Comparison of ENCODE assay signal across 14 cellular contexts in genomic region chr3:9768376-9768775, GRCh38. TPM values are rescaled to one million over a fixed set of nuclear protein-coding genes. Genes with fewer than 3 reads are reported as not detected.
DNase-seq lines count a peak whose midpoint lies in the region; ATAC-seq and TF ChIP-seq lines count a peak whose summit lies in the region.
"Had no signal": no experiment of that assay in that cellular context is flagged by ENCODE, and none has a peak within 500 bp of the region (broad histone marks: within the 10 kb centered on the region; RNA-seq: fewer than 3 reads in every experiment).

No MANE protein-coding gene starts in this region.

- intact Hi-C loops in thyroid gland (cut with DNase I), result no loop called here

- DNase-seq in activated naive CD4-positive, alpha-beta T cell treated with anti-CD3 and anti-CD28 coated beads, Interleukin-2, amount 50 U/mL, for 72 hours (ENCODE audit: low spot score in 2 of 2), result no peak
- no peak for DNase-seq in activated naive CD4-positive, alpha-beta T cell (lab: John Stamatoyannopoulos, UW)
- no peak for DNase-seq in activated naive CD8-positive, alpha-beta T cell treated with anti-CD3 and anti-CD28 coated beads, Interleukin-2, amount 10 ng/mL, durations not matched to agents 7 days and 5 days
- no peak for DNase-seq in thyroid gland
- no peak for DNase-seq in NCI-H345 treated with DMSO at 0.1 percent for 48 hours (lab: John Stamatoyannopoulos, UW; ENCODE audit: unreplicated experiment)
- DNase-seq in NCI-H1092 (lab: John Stamatoyannopoulos, UW), result no peak
- DNase-seq: activated CD8-positive, alpha-beta memory T cell treated with anti-CD3 and anti-CD28 coated beads, Interleukin-2, amount 50 U/mL, for 4 hours; AML-193; brain microvascular endothelial cell; DND-41; NCI-H510A treated with DMSO at 0.1 percent for 48 hours; Peyer's patch had no signal

- WGBS in thyroid gland, 2 donors, result 75 to 89% methylated on average over 2 of the region's 2 CpGs

- POLR2A ChIA-PET in activated naive CD8-positive, alpha-beta T cell treated with anti-CD3 and anti-CD28 coated beads, Interleukin-2, amount 10 ng/mL, durations not matched to agents 7 days and 5 days (lab: Charles Lee), result interaction anchor here (1.0 to 4.6 kb wide), 7 partner anchors 13 to 119 kb away, joined by 4 to 32 read pairs (median 9); partner anchors contain the start of genes ARPC4, MTMR14, OGG1 and TADA3

- H3K27ac Mint-ChIP-seq in activated naive CD4-positive, alpha-beta T cell treated with anti-CD3 and anti-CD28 coated beads, Interleukin-2, amount 50 U/mL, for 72 hours, result peak overlapping the region; percentile 65 to 81
- no peak overlapping the region for H3K27ac Mint-ChIP-seq in activated naive CD8-positive, alpha-beta T cell treated with anti-CD3 and anti-CD28 coated beads, Interleukin-2, amount 10 ng/mL, durations not matched to agents 7 days and 5 days

- H3K9me3 ChIP-seq in muscle layer of colon (ENCODE audit: low read length) (no peaks in the 10 kb centered on the region), thyroid gland (no peaks in the 10 kb centered on the region)
- H3K9me3 ChIP-seq: Peyer's patch had no signal

- H3K9me3 Mint-ChIP-seq in activated naive CD4-positive, alpha-beta T cell treated with anti-CD3 and anti-CD28 coated beads, Interleukin-2, amount 50 U/mL, for 72 hours, result no peaks in the 10 kb centered on the region
- H3K9me3 Mint-ChIP-seq in activated naive CD8-positive, alpha-beta T cell treated with anti-CD3 and anti-CD28 coated beads, Interleukin-2, amount 10 ng/mL, durations not matched to agents 7 days and 5 days, result no peaks in the 10 kb centered on the region

- no peak for ATAC-seq in activated naive CD4-positive, alpha-beta T cell treated with anti-CD3 and anti-CD28 coated beads, Interleukin-2, amount 50 U/mL, for 72 hours
- no peak for ATAC-seq in activated naive CD8-positive, alpha-beta T cell treated with anti-CD3 and anti-CD28 coated beads, Interleukin-2, amount 10 ng/mL, durations not matched to agents 7 days and 5 days (ENCODE audit: low read depth)
- no peak for ATAC-seq in HG03571 (IDR thresholded peaks at IDR 0.05; ENCODE audit: unreplicated experiment)

- peaks cover 7 to 8% of the 10 kb centered on the region in 2 donors for H3K36me3 Mint-ChIP-seq in activated naive CD4-positive, alpha-beta T cell treated with anti-CD3 and anti-CD28 coated beads, Interleukin-2, amount 50 U/mL, for 72 hours
- H3K36me3 Mint-ChIP-seq in activated naive CD8-positive, alpha-beta T cell treated with anti-CD3 and anti-CD28 coated beads, Interleukin-2, amount 10 ng/mL, durations not matched to agents 7 days and 5 days, result peaks cover 19% of the 10 kb centered on the region

- no peaks in the 10 kb centered on the region for H3K27me3 Mint-ChIP-seq in activated naive CD8-positive, alpha-beta T cell treated with anti-CD3 and anti-CD28 coated beads, Interleukin-2, amount 10 ng/mL, durations not matched to agents 7 days and 5 days

- H3K27me3 ChIP-seq in muscle layer of colon (ENCODE audit: control insufficient read depth in 1 of 2, insufficient read depth in 2 of 2, low read length in 2 of 2) (no peaks in the 10 kb centered on the region), thyroid gland (no peaks in the 10 kb centered on the region)
- H3K27me3 ChIP-seq: brain microvascular endothelial cell, Peyer's patch had no signal

- H3K36me3 ChIP-seq in muscle layer of colon (ENCODE audit: insufficient read depth, low read length) (peaks cover 21% of the 10 kb centered on the region), thyroid gland (no peaks in the 10 kb centered on the region)
- H3K36me3 ChIP-seq: brain microvascular endothelial cell, Peyer's patch had no signal

- TF ChIP-seq POLR2A in thyroid gland (IDR thresholded peaks at IDR 0.05), result no peak

- H3K4me1 Mint-ChIP-seq in activated naive CD8-positive, alpha-beta T cell treated with anti-CD3 and anti-CD28 coated beads, Interleukin-2, amount 10 ng/mL, durations not matched to agents 7 days and 5 days, result peaks cover 34% of the 10 kb centered on the region

- H3K9ac ChIP-seq in muscle layer of colon (ENCODE audit: low read length), result peak overlapping the region; percentile 97

- H3K27ac ChIP-seq in muscle layer of colon (ENCODE audit: low read depth, low read length) (no peak overlapping the region), thyroid gland (peak overlapping the region in 2 of 3 donors; percentile 8 to 91)
- H3K27ac ChIP-seq: brain microvascular endothelial cell had no signal

- H3K4me1 ChIP-seq in muscle layer of colon (ENCODE audit: insufficient read depth, low read length) (peaks cover 27% of the 10 kb centered on the region), thyroid gland (peaks cover 22 to 47% of the 10 kb centered on the region in 2 donors)

- H3K4me3 ChIP-seq in muscle layer of colon (ENCODE audit: low read depth in 1 of 2, low read length in 2 of 2) (peak overlapping the region in 1 of 2 donors; percentile 90), thyroid gland (replicated peaks in 1 of 3) (no peak overlapping the region)

- peak overlapping the region; percentile 21 for H3K4me3 Mint-ChIP-seq in activated naive CD8-positive, alpha-beta T cell treated with anti-CD3 and anti-CD28 coated beads, Interleukin-2, amount 10 ng/mL, durations not matched to agents 7 days and 5 days

- TF ChIP-seq CTCF in thyroid gland (IDR thresholded peaks at IDR 0.05), result no peak

RNA-seq across cellular contexts. Expression of gene CAMK1, which starts 1.4 kb away (rescaled TPM):
- total RNA-seq in activated naive CD4-positive, alpha-beta T cell treated with anti-CD3 and anti-CD28 coated beads, Interleukin-2, amount 50 U/mL, for 72 hours, result 10 to 100 TPM; 23.8 to 45.1 TPM
- 10 to 100 TPM; 25.2 to 26.9 TPM for total RNA-seq in activated naive CD8-positive, alpha-beta T cell treated with anti-CD3 and anti-CD28 coated beads, Interleukin-2, amount 10 ng/mL, durations not matched to agents 7 days and 5 days
- total RNA-seq in thyroid gland, result 10 to 100 TPM; 32.1 to 44.8 (median 35.9) TPM

RNA-seq across cellular contexts. Expression of gene OGG1, which starts 18.6 kb away (rescaled TPM):
- total RNA-seq in activated naive CD4-positive, alpha-beta T cell treated with anti-CD3 and anti-CD28 coated beads, Interleukin-2, amount 50 U/mL, for 72 hours, result 10 to 100 TPM; 34.8 to 58.0 TPM
- total RNA-seq in activated naive CD8-positive, alpha-beta T cell treated with anti-CD3 and anti-CD28 coated beads, Interleukin-2, amount 10 ng/mL, durations not matched to agents 7 days and 5 days, result 10 to 100 TPM; 41.3 to 46.1 TPM
- total RNA-seq in thyroid gland, result 10 to 100 TPM; 23.7 to 46.6 (median 30.3) TPM

RNA-seq across cellular contexts. Expression of gene TADA3, which starts 23.9 kb away (rescaled TPM):
- 10 to 100 TPM; 47.5 to 92.3 TPM for total RNA-seq in activated naive CD4-positive, alpha-beta T cell treated with anti-CD3 and anti-CD28 coated beads, Interleukin-2, amount 50 U/mL, for 72 hours
- 10 to 100 TPM; 71.8 to 73.3 TPM for total RNA-seq in activated naive CD8-positive, alpha-beta T cell treated with anti-CD3 and anti-CD28 coated beads, Interleukin-2, amount 10 ng/mL, durations not matched to agents 7 days and 5 days
- 10 to 100 TPM; 64.2 to 93.3 (median 83.3) TPM for total RNA-seq in thyroid gland

RNA-seq across cellular contexts. Expression of gene ARPC4, which starts 24.5 kb away (rescaled TPM):
- 100 to 1,000 TPM; 125 to 265 TPM for total RNA-seq in activated naive CD4-positive, alpha-beta T cell treated with anti-CD3 and anti-CD28 coated beads, Interleukin-2, amount 50 U/mL, for 72 hours
- total RNA-seq in activated naive CD8-positive, alpha-beta T cell treated with anti-CD3 and anti-CD28 coated beads, Interleukin-2, amount 10 ng/mL, durations not matched to agents 7 days and 5 days, result 100 to 1,000 TPM; 225 to 227 TPM
- 100 to 1,000 TPM; 155 to 232 (median 187) TPM for total RNA-seq in thyroid gland

RNA-seq across cellular contexts. Expression of gene BRPF1, which starts 36.8 kb away (rescaled TPM):
- total RNA-seq in activated naive CD4-positive, alpha-beta T cell treated with anti-CD3 and anti-CD28 coated beads, Interleukin-2, amount 50 U/mL, for 72 hours, result 10 to 100 TPM; 24.3 to 37.0 TPM
- 10 to 100 TPM; 57.3 to 58.8 TPM for total RNA-seq in activated naive CD8-positive, alpha-beta T cell treated with anti-CD3 and anti-CD28 coated beads, Interleukin-2, amount 10 ng/mL, durations not matched to agents 7 days and 5 days
- total RNA-seq in thyroid gland, result 10 to 100 TPM; 19.4 to 36.6 (median 20.3) TPM
